Comparison of ENCODE assay signal across 1 cellular context in genomic region chr7:149261829-149262617, GRCh38.
TF ChIP-seq lines count a peak whose summit lies in the region.

TSS of gene ZNF783 (plus strand) at chr7:149262196. CDS start at chr7:149262334, 138 bp downstream.

TF ChIP-seq in GM12878, 131 proteins besides CTCF, POLR2A, EP300 and RAD21 (continued from another document and continues in another):
- TF ChIP-seq SP1 (IDR thresholded peaks at IDR 0.05; ENCODE audit: low read depth, low read length) = no peak
- no peak for TF ChIP-seq PAX5 (IDR thresholded peaks at IDR 0.05; ENCODE audit: borderline replicate concordance, low read depth, low read length)
- TF ChIP-seq NR2C2 (IDR thresholded peaks at IDR 0.05; ENCODE audit: borderline replicate concordance, control insufficient read depth, insufficient read length, low read depth) = no peak
- TF ChIP-seq NFIC (IDR thresholded peaks at IDR 0.05; ENCODE audit: low read depth, low read length) = no peak
- no peak for TF ChIP-seq STAT3 (IDR thresholded peaks at IDR 0.05; ENCODE audit: low read depth, low read length)
- no peak for TF ChIP-seq PAX8 (IDR thresholded peaks at IDR 0.05)
- TF ChIP-seq TARDBP (IDR thresholded peaks at IDR 0.05; ENCODE audit: borderline replicate concordance) = no peak
- TF ChIP-seq, protein P1, sequence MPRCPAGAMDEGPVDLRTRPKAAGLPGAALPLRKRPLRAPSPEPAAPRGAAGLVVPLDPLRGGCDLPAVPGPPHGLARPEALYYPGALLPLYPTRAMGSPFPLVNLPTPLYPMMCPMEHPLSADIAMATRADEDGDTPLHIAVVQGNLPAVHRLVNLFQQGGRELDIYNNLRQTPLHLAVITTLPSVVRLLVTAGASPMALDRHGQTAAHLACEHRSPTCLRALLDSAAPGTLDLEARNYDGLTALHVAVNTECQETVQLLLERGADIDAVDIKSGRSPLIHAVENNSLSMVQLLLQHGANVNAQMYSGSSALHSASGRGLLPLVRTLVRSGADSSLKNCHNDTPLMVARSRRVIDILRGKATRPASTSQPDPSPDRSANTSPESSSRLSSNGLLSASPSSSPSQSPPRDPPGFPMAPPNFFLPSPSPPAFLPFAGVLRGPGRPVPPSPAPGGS (IDR thresholded peaks at IDR 0.05; ENCODE audit: borderline replicate concordance, insufficient read depth, low read depth, low read length, poor library complexity, severe bottlenecking) = no peak
- no peak for TF ChIP-seq NFYA (IDR thresholded peaks at IDR 0.05; ENCODE audit: borderline replicate concordance, low read depth, low read length)
- TF ChIP-seq CEBPZ (IDR thresholded peaks at IDR 0.05; ENCODE audit: low read depth, low read length) = no peak
- no peak for TF ChIP-seq ZNF274 (IDR thresholded peaks at IDR 0.05; ENCODE audit: insufficient read depth, insufficient read length)
- TF ChIP-seq GABPA (IDR thresholded peaks at IDR 0.05; ENCODE audit: low read depth) = no peak
- no peak for TF ChIP-seq ZBTB4 (CRISPR knock-in tag; IDR thresholded peaks at IDR 0.05)
- TF ChIP-seq, protein P2, sequence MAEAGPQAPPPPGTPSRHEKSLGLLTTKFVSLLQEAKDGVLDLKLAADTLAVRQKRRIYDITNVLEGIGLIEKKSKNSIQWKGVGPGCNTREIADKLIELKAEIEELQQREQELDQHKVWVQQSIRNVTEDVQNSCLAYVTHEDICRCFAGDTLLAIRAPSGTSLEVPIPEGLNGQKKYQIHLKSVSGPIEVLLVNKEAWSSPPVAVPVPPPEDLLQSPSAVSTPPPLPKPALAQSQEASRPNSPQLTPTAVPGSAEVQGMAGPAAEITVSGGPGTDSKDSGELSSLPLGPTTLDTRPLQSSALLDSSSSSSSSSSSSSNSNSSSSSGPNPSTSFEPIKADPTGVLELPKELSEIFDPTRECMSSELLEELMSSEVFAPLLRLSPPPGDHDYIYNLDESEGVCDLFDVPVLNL (IDR thresholded peaks at IDR 0.05; ENCODE audit: low read depth, low read length) = no peak
- 0 out of 2 replicates have a peak, but pooled peaks have one; percentile 33 for TF ChIP-seq TAF1 (IDR thresholded peaks at IDR 0.05; ENCODE audit: borderline replicate concordance, low read depth, low read length)
- TF ChIP-seq RAD51 (IDR thresholded peaks at IDR 0.05) = no peak
- TF ChIP-seq POLR2AphosphoS5 (IDR thresholded peaks at IDR 0.05; ENCODE audit: low read length) = peak; percentile 47; the same call in 1 of the 2 replicates
- no peak for TF ChIP-seq SRF (IDR thresholded peaks at IDR 0.05; ENCODE audit: low read depth in 2 of 2, low read length in 2 of 2)
- TF ChIP-seq RELB (IDR thresholded peaks at IDR 0.05; ENCODE audit: low read depth) = no peak
- TF ChIP-seq HDAC6 (IDR thresholded peaks at IDR 0.05; ENCODE audit: unreplicated experiment) = no peak
- TF ChIP-seq, protein P3, sequence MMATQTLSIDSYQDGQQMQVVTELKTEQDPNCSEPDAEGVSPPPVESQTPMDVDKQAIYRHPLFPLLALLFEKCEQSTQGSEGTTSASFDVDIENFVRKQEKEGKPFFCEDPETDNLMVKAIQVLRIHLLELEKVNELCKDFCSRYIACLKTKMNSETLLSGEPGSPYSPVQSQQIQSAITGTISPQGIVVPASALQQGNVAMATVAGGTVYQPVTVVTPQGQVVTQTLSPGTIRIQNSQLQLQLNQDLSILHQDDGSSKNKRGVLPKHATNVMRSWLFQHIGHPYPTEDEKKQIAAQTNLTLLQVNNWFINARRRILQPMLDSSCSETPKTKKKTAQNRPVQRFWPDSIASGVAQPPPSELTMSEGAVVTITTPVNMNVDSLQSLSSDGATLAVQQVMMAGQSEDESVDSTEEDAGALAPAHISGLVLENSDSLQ (IDR thresholded peaks at IDR 0.05) = no peak
- no peak for TF ChIP-seq NRF1 (conservative IDR thresholded peaks at IDR 0.05; ENCODE audit: low read depth, low read length)
- no peak for TF ChIP-seq ZNF24 (IDR thresholded peaks at IDR 0.05)
- TF ChIP-seq MTA3 (IDR thresholded peaks at IDR 0.05; ENCODE audit: borderline replicate concordance, low read length) = no peak
- TF ChIP-seq, protein P4, sequence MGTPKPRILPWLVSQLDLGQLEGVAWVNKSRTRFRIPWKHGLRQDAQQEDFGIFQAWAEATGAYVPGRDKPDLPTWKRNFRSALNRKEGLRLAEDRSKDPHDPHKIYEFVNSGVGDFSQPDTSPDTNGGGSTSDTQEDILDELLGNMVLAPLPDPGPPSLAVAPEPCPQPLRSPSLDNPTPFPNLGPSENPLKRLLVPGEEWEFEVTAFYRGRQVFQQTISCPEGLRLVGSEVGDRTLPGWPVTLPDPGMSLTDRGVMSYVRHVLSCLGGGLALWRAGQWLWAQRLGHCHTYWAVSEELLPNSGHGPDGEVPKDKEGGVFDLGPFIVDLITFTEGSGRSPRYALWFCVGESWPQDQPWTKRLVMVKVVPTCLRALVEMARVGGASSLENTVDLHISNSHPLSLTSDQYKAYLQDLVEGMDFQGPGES (IDR thresholded peaks at IDR 0.05) = no peak
- TF ChIP-seq YBX1 (IDR thresholded peaks at IDR 0.05) = no peak
- TF ChIP-seq RCOR1 (conservative IDR thresholded peaks at IDR 0.05; ENCODE audit: low read depth, low read length) = peak; percentile 46; the same call in 1 of the 2 replicates
- no peak for TF ChIP-seq ATF7 (IDR thresholded peaks at IDR 0.05; ENCODE audit: low read depth)
- TF ChIP-seq E2F8 (IDR thresholded peaks at IDR 0.05; ENCODE audit: low read depth, partially characterized antibody) = no peak
- TF ChIP-seq, protein P5, sequence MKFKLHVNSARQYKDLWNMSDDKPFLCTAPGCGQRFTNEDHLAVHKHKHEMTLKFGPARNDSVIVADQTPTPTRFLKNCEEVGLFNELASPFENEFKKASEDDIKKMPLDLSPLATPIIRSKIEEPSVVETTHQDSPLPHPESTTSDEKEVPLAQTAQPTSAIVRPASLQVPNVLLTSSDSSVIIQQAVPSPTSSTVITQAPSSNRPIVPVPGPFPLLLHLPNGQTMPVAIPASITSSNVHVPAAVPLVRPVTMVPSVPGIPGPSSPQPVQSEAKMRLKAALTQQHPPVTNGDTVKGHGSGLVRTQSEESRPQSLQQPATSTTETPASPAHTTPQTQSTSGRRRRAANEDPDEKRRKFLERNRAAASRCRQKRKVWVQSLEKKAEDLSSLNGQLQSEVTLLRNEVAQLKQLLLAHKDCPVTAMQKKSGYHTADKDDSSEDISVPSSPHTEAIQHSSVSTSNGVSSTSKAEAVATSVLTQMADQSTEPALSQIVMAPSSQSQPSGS (IDR thresholded peaks at IDR 0.05; ENCODE audit: low read length) = no peak
- no peak for TF ChIP-seq RBBP5 (conservative IDR thresholded peaks at IDR 0.05)
- TF ChIP-seq CEBPB (IDR thresholded peaks at IDR 0.05; ENCODE audit: borderline replicate concordance in 1 of 2, low read depth in 2 of 2, low read length in 2 of 2) = no peak
- TF ChIP-seq SMAD5 (IDR thresholded peaks at IDR 0.05; ENCODE audit: low read depth) = no peak
- no peak for TF ChIP-seq EZH2 (IDR thresholded peaks at IDR 0.05; ENCODE audit: borderline replicate concordance, control insufficient read depth, low read depth, low read length)
- TF ChIP-seq SMAD1 (IDR thresholded peaks at IDR 0.05; ENCODE audit: low read depth, partially characterized antibody) = no peak
- no peak for TF ChIP-seq JUNB (IDR thresholded peaks at IDR 0.05)
- no peak for TF ChIP-seq SIX5 (IDR thresholded peaks at IDR 0.05; ENCODE audit: low read depth, low read length, severe bottlenecking)
- TF ChIP-seq, protein P6, sequence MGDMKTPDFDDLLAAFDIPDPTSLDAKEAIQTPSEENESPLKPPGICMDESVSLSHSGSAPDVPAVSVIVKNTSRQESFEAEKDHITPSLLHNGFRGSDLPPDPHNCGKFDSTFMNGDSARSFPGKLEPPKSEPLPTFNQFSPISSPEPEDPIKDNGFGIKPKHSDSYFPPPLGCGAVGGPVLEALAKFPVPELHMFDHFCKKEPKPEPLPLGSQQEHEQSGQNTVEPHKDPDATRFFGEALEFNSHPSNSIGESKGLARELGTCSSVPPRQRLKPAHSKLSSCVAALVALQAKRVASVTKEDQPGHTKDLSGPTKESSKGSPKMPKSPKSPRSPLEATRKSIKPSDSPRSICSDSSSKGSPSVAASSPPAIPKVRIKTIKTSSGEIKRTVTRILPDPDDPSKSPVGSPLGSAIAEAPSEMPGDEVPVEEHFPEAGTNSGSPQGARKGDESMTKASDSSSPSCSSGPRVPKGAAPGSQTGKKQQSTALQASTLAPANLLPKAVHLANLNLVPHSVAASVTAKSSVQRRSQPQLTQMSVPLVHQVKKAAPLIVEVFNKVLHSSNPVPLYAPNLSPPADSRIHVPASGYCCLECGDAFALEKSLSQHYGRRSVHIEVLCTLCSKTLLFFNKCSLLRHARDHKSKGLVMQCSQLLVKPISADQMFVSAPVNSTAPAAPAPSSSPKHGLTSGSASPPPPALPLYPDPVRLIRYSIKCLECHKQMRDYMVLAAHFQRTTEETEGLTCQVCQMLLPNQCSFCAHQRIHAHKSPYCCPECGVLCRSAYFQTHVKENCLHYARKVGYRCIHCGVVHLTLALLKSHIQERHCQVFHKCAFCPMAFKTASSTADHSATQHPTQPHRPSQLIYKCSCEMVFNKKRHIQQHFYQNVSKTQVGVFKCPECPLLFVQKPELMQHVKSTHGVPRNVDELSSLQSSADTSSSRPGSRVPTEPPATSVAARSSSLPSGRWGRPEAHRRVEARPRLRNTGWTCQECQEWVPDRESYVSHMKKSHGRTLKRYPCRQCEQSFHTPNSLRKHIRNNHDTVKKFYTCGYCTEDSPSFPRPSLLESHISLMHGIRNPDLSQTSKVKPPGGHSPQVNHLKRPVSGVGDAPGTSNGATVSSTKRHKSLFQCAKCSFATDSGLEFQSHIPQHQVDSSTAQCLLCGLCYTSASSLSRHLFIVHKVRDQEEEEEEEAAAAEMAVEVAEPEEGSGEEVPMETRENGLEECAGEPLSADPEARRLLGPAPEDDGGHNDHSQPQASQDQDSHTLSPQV (IDR thresholded peaks at IDR 0.05) = peak; percentile 61; the same call in 1 of the 2 replicates
